In the genomic region with DNA sequence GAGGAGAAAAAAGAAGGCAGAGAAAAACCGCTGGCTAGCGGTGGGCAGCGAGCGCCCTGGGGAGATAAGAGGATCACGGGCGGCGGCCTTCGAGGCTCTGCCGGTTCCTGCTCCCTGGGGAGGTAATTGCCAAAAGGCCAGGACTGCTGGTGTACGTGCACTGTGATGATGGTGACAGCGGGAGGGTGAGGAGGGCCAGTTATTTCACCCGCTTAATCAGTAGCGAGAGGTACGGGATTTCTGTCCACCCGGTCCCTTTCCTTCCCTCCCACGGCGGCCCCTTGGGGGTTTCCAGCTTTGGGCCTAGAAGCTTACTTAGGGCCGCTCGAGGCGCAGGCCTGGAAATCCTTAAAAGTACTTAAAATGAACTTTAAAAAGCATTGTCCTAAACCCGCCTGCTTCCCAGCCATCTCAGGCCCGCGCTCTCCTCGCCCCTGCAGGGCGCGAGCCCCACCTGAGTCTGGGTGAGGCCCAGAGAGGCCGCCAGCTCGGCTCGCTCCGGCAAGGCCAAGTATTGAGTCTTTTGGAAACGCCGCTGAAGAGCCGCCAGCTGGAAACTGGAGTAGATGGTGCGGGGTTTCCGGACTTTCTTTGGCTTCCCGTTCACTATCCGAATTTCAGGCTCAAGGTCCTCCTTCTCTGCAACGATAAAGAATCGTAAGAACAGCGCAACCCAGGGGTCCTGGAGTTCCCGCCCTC, we compare ENCODE assay signal across 1 cellular context.
TF ChIP-seq lines count a peak whose summit lies in the region.

No MANE protein-coding gene starts in this region.

TF ChIP-seq in HCT116, 20 proteins besides CTCF, POLR2A, EP300 and RAD21 (continued from another document):
- TF ChIP-seq POLR2AphosphoS5 (IDR thresholded peaks at IDR 0.05; ENCODE audit: low read depth, low read length) (no peak), SP1 (IDR thresholded peaks at IDR 0.05; ENCODE audit: low read depth) (no peak), ELF1 (IDR thresholded peaks at IDR 0.05; ENCODE audit: borderline replicate concordance, low read depth) (no peak), SIN3A (IDR thresholded peaks at IDR 0.05; ENCODE audit: low read depth) (no peak), SRF (IDR thresholded peaks at IDR 0.05; ENCODE audit: low read depth) (no peak), YY1 (IDR thresholded peaks at IDR 0.05; ENCODE audit: extremely low read depth, insufficient replicate concordance, low read depth, low read length) (no peak), EGR1 (IDR thresholded peaks at IDR 0.05; ENCODE audit: low read depth) (no peak), REST (IDR thresholded peaks at IDR 0.05; ENCODE audit: low read depth) (no peak)
- TF ChIP-seq, protein P1, sequence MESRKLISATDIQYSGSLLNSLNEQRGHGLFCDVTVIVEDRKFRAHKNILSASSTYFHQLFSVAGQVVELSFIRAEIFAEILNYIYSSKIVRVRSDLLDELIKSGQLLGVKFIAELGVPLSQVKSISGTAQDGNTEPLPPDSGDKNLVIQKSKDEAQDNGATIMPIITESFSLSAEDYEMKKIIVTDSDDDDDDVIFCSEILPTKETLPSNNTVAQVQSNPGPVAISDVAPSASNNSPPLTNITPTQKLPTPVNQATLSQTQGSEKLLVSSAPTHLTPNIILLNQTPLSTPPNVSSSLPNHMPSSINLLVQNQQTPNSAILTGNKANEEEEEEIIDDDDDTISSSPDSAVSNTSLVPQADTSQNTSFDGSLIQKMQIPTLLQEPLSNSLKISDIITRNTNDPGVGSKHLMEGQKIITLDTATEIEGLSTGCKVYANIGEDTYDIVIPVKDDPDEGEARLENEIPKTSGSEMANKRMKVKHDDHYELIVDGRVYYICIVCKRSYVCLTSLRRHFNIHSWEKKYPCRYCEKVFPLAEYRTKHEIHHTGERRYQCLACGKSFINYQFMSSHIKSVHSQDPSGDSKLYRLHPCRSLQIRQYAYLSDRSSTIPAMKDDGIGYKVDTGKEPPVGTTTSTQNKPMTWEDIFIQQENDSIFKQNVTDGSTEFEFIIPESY (IDR thresholded peaks at IDR 0.05; ENCODE audit: extremely low read depth, insufficient replicate concordance, low read length), result no peak
